ENCODE assay signal across 18 cellular contexts in the genomic region with DNA sequence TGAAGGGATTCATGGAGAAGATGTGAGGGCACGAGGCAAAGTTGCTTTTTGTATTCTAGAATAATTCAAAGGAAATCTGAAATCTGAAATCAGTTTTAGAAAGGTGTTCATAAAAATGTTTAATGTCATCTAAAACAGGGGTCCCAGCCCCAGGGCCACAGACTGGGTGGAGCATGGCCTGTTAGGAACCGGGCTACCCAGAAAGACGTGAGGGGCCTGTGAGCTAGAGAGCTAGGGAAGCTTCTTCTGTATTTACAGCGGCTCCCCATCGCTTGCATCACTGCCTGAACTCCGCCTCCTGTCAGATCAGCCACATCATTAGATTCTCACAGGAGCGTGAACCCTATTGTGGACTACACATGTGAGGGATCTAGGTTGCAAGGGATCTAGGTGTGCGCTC.
DNase-seq lines count a peak whose midpoint lies in the region; ATAC-seq and TF ChIP-seq lines count a peak whose summit lies in the region.
"Had no signal": no experiment of that assay in that cellular context is flagged by ENCODE, and none has a peak within 500 bp of the region (broad histone marks: within the 10 kb centered on the region; RNA-seq: fewer than 3 reads in every experiment).

No MANE protein-coding gene starts in this region.

- no peak overlapping the region for H3K4me3 ChIP-seq in Panc1 (ENCODE audit: low read depth in 2 of 2, low read length in 2 of 2)
- no peak overlapping the region for H3K4me3 ChIP-seq in coronary artery
- peak overlapping the region; percentile 63 for H3K4me3 ChIP-seq in trophoblast cell (ENCODE audit: low read depth, low read length)
- no peak overlapping the region for H3K4me3 ChIP-seq in left ventricle myocardium inferior
- H3K4me3 ChIP-seq: BLaER1 treated with 17β-estradiol and CSF1 and Interleukin-3, amounts not matched to agents 10 nM and 100 nM; K562; MG63 had no signal

- ATAC-seq in Panc1 (no peak), GM18519 (IDR thresholded peaks at IDR 0.05; ENCODE audit: low FRiP score, unreplicated experiment) (no peak)
- ATAC-seq in activated naive CD8-positive, alpha-beta T cell treated with anti-CD3 and anti-CD28 coated beads, Interleukin-2, amount 50 U/mL, for 24 hours: no peak
- ATAC-seq: CD8-positive, alpha-beta T cell; K562 had no signal

- H4K91ac ChIP-seq in trophoblast cell (ENCODE audit: low read depth, low read length): no peak overlapping the region

- no peak overlapping the region for H2AFZ ChIP-seq in trophoblast cell (ENCODE audit: insufficient read depth, low read length, poor library complexity)

- no peak overlapping the region for H4K12ac ChIP-seq in trophoblast cell (ENCODE audit: low read depth, low read length)

- H3K27ac Mint-ChIP-seq in type B pancreatic cell: peak overlapping the region; percentile 46
- no peak overlapping the region for H3K27ac Mint-ChIP-seq in activated naive CD8-positive, alpha-beta T cell treated with anti-CD3 and anti-CD28 coated beads, Interleukin-2, amount 50 U/mL, for 24 hours
- H3K27ac Mint-ChIP-seq: CD8-positive, alpha-beta T cell had no signal

- BruUV-seq in Panc1 (replicated peaks; lab: Mats Ljungman, UMichigan): no TSS peak

- no peak overlapping the region for H2BK12ac ChIP-seq in trophoblast cell (ENCODE audit: low read length)

- H3K36me3 Mint-ChIP-seq in type B pancreatic cell: no peaks in the 10 kb centered on the region
- no peaks in the 10 kb centered on the region for H3K36me3 Mint-ChIP-seq in activated naive CD8-positive, alpha-beta T cell treated with anti-CD3 and anti-CD28 coated beads, Interleukin-2, amount 50 U/mL, for 24 hours (ENCODE audit: low read depth)
- H3K36me3 Mint-ChIP-seq: CD8-positive, alpha-beta T cell had no signal

- no peak overlapping the region for H3K23ac ChIP-seq in trophoblast cell (ENCODE audit: low read length)

- intact Hi-C loops in Panc1 (cut with micrococcal nuclease; ENCODE audit: unreplicated experiment): no loop called here
- intact Hi-C loops in left ventricle myocardium inferior (cut with micrococcal nuclease): no loop called here

- no peaks in the 10 kb centered on the region for H3K9me3 Mint-ChIP-seq in type B pancreatic cell
- H3K9me3 Mint-ChIP-seq in activated naive CD8-positive, alpha-beta T cell treated with anti-CD3 and anti-CD28 coated beads, Interleukin-2, amount 50 U/mL, for 24 hours: no peaks in the 10 kb centered on the region
- H3K9me3 Mint-ChIP-seq: CD8-positive, alpha-beta T cell had no signal

- CTCF ChIA-PET in Panc1 (lab: Charles Lee): interaction anchor here (1.0 kb wide), 1 partner anchor 35 kb away, joined by 3 read pairs; no protein-coding TSS in a partner anchor

- TF ChIP-seq CTCF in Panc1 (IDR thresholded peaks at IDR 0.05) (no peak), coronary artery (IDR thresholded peaks at IDR 0.05) (no peak), type B pancreatic cell (conservative IDR thresholded peaks at IDR 0.05) (no peak), left ventricle myocardium inferior (IDR thresholded peaks at IDR 0.05; ENCODE audit: borderline replicate concordance) (no peak)

- H3K27me3 ChIP-seq in Panc1 (ENCODE audit: control insufficient read depth, insufficient read depth, low read length): no peaks in the 10 kb centered on the region
- H3K27me3 ChIP-seq in trophoblast cell (ENCODE audit: insufficient read depth, low read length): no peaks in the 10 kb centered on the region
- peaks cover 1% of the 10 kb centered on the region for H3K27me3 ChIP-seq in left ventricle myocardium inferior (ENCODE audit: low read depth)
- H3K27me3 ChIP-seq: BLaER1 treated with 17β-estradiol and CSF1 and Interleukin-3, amounts not matched to agents 10 nM and 100 nM; MG63 had no signal

- no peak overlapping the region for H3K14ac ChIP-seq in trophoblast cell (ENCODE audit: low read length)

- H2BK5ac ChIP-seq in trophoblast cell (ENCODE audit: low read depth, low read length, poor library complexity): no peak overlapping the region

- no peak overlapping the region for H2AK5ac ChIP-seq in trophoblast cell (ENCODE audit: low read length)

- H3K9ac ChIP-seq in trophoblast cell (ENCODE audit: low read length): no peak overlapping the region
- H3K9ac ChIP-seq: BLaER1 treated with 17β-estradiol and CSF1 and Interleukin-3, amounts not matched to agents 10 nM and 100 nM had no signal

- H3K18ac ChIP-seq in trophoblast cell (ENCODE audit: low read length): no peak overlapping the region

- peaks cover 24% of the 10 kb centered on the region for H3K27me3 Mint-ChIP-seq in type B pancreatic cell
- H3K27me3 Mint-ChIP-seq in activated naive CD8-positive, alpha-beta T cell treated with anti-CD3 and anti-CD28 coated beads, Interleukin-2, amount 50 U/mL, for 24 hours: peaks cover 5% of the 10 kb centered on the region

- H3K36me3 ChIP-seq in Panc1 (ENCODE audit: control insufficient read depth, insufficient read depth, low read length) (no peaks in the 10 kb centered on the region), trophoblast cell (ENCODE audit: control insufficient read depth in 1 of 2, insufficient read depth in 2 of 2, low read length in 2 of 2) (no peaks in the 10 kb centered on the region), left ventricle myocardium inferior (no peaks in the 10 kb centered on the region)
- H3K36me3 ChIP-seq: BLaER1 treated with 17β-estradiol and CSF1 and Interleukin-3, amounts not matched to agents 10 nM and 100 nM; MG63 had no signal

- H3K79me1 ChIP-seq in trophoblast cell (ENCODE audit: low read length): no peaks in the 10 kb centered on the region

- H3K4me3 Mint-ChIP-seq in type B pancreatic cell: peak overlapping the region; percentile 45
- no peak overlapping the region for H3K4me3 Mint-ChIP-seq in activated naive CD8-positive, alpha-beta T cell treated with anti-CD3 and anti-CD28 coated beads, Interleukin-2, amount 50 U/mL, for 24 hours
- H3K4me3 Mint-ChIP-seq: CD8-positive, alpha-beta T cell had no signal

- peaks cover 36% of the 10 kb centered on the region for H3K4me1 ChIP-seq in Panc1 (ENCODE audit: control insufficient read depth, insufficient read depth, low read length)
- no peaks in the 10 kb centered on the region for H3K4me1 ChIP-seq in trophoblast cell (ENCODE audit: control insufficient read depth in 1 of 2, insufficient read depth in 2 of 2, low read length in 2 of 2)
- H3K4me1 ChIP-seq in left ventricle myocardium inferior: no peaks in the 10 kb centered on the region
- H3K4me1 ChIP-seq: BLaER1 treated with 17β-estradiol and CSF1 and Interleukin-3, amounts not matched to agents 10 nM and 100 nM had no signal

- H3K4me1 Mint-ChIP-seq in type B pancreatic cell (ENCODE audit: unreplicated experiment): peaks cover 4% of the 10 kb centered on the region
- no peaks in the 10 kb centered on the region for H3K4me1 Mint-ChIP-seq in activated naive CD8-positive, alpha-beta T cell treated with anti-CD3 and anti-CD28 coated beads, Interleukin-2, amount 50 U/mL, for 24 hours

- H3K9me3 ChIP-seq in Panc1 (ENCODE audit: control insufficient read depth, insufficient read depth, low read depth, low read length): no peaks in the 10 kb centered on the region
- H3K9me3 ChIP-seq in trophoblast cell (ENCODE audit: insufficient read depth, low read depth, low read length): no peaks in the 10 kb centered on the region
- no peaks in the 10 kb centered on the region for H3K9me3 ChIP-seq in left ventricle myocardium inferior (replicated peaks)
- H3K9me3 ChIP-seq: BLaER1 treated with 17β-estradiol and CSF1 and Interleukin-3, amounts not matched to agents 10 nM and 100 nM; MG63 had no signal

- no CpG with 5 or more reads among the region's 8 CpGs for WGBS in trophoblast cell (ENCODE audit: extremely low coverage, insufficient coverage, insufficient read length)

- POLR2A ChIA-PET in Panc1 (lab: Charles Lee): no interaction called here

- H3K27ac ChIP-seq in Panc1 (ENCODE audit: low read length): peak overlapping the region; percentile 98
- H3K27ac ChIP-seq in coronary artery: no peak overlapping the region
- H3K27ac ChIP-seq in trophoblast cell (ENCODE audit: low read depth, low read length): no peak overlapping the region
- H3K27ac ChIP-seq in left ventricle myocardium inferior (replicated peaks): no peak overlapping the region
- H3K27ac ChIP-seq: BLaER1 treated with 17β-estradiol and CSF1 and Interleukin-3, amounts not matched to agents 10 nM and 100 nM had no signal

- no peak overlapping the region for H2BK120ac ChIP-seq in trophoblast cell (ENCODE audit: insufficient read depth, low read length, poor library complexity)

- in situ Hi-C loops in Panc1 (cut with HindIII; ENCODE audit: low pct_unique_long_range_greater_than_20kb, low sequenced_read_pairs): no loop called here

- H3K4ac ChIP-seq in trophoblast cell (ENCODE audit: low read depth, low read length): no peak overlapping the region

- no peak overlapping the region for H4K8ac ChIP-seq in trophoblast cell (ENCODE audit: low read depth, low read length)

- DNase-seq in Panc1 (ENCODE audit: low read depth, low spot score): no peak
- DNase-seq in coronary artery (ENCODE audit: low spot score): peak; percentile 31
- DNase-seq in trophoblast cell: no peak
- no peak for DNase-seq in type B pancreatic cell (ENCODE audit: extremely low spot score, unreplicated experiment)
- no peak for DNase-seq in left ventricle myocardium inferior
- no peak for DNase-seq in activated naive CD8-positive, alpha-beta T cell treated with anti-CD3 and anti-CD28 coated beads, Interleukin-2, amount 50 U/mL, for 24 hours
- DNase-seq: CD8-positive, alpha-beta T cell; DND-41; MG63; NCI-H1048; NCI-H1417 treated with DMSO at 0.1 percent for 48 hours; NCI-H187; NCI-H446 treated with DMSO at 0.1 percent for 48 hours; NCI-H526 treated with DMSO at 0.1 percent for 48 hours; Right ventricle myocardium superior had no signal

- H3K79me2 ChIP-seq in trophoblast cell (ENCODE audit: control insufficient read depth, insufficient read depth, low read length, poor library complexity): no peaks in the 10 kb centered on the region

- H3K4me2 ChIP-seq in trophoblast cell (ENCODE audit: low read length): no peak overlapping the region
- H3K4me2 ChIP-seq: BLaER1 treated with 17β-estradiol and CSF1 and Interleukin-3, amounts not matched to agents 10 nM and 100 nM had no signal
